ENCODE assay signal across 14 cellular contexts in the genomic region with DNA sequence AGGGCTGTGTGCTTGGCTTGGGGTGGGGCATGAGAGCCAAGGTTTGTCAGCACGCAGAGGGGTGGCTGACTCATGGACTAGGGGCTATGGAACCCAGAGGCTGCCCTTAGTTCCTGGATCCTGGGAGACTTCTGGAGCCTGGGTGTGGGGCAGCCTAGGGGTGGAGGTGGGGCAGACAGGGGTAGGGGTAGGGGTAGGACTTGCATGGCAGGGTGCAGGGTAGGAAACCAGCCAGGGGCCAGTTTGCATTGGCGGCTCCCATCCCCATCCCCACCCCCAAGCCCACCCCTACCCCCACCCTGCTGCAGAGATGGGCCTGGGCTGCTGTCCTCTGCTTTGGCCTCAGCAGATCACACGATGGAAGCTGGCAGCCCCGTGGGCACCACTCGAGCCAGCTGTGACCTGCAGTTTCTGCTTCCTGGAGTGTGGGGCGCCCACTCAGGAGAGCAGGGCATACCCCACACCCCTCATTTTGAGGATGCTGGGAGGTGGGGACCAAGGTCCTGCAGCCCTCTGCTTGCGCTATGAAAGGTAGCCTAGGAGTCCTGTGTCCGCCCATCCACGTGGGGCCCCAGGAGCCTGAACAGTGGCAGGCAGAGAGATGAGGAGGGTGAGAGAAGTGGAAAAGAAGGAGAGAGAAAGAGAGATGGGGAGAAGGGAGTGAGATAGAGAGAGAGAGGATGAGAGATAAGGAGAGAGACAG. TPM values are rescaled to one million over a fixed set of nuclear protein-coding genes. Genes with fewer than 3 reads are reported as not detected.
"Had no signal": no experiment of that assay in that cellular context is flagged by ENCODE, and none has a peak within 500 bp of the region (broad histone marks: within the 10 kb centered on the region; RNA-seq: fewer than 3 reads in every experiment).

No MANE protein-coding gene starts in this region.

RNA-seq across cellular contexts. Expression of gene TBC1D3H, which starts 2.9 kb away (rescaled TPM):
- total RNA-seq: mucosa of gallbladder; naive thymus-derived CD8-positive, alpha-beta T cell; occipital lobe; osteocyte; pancreas; progenitor cell of endocrine pancreas; psoas muscle; renal cortical epithelial cell; sciatic nerve; smooth muscle cell; suprapubic skin; transverse colon; urinary bladder; uterus had no signal
- polyA plus RNA-seq: naive thymus-derived CD8-positive, alpha-beta T cell; psoas muscle; smooth muscle cell had no signal
